8 cellular contexts compared by ENCODE assay signal in genomic region chr17:42288985-42289862, GRCh38. TPM values are rescaled to one million over a fixed set of nuclear protein-coding genes. Genes with fewer than 3 reads are reported as not detected.
DNase-seq lines count a peak whose midpoint lies in the region; ATAC-seq and TF ChIP-seq lines count a peak whose summit lies in the region.

No MANE protein-coding gene starts in this region.

- no peaks in the 10 kb centered on the region for H3K9me3 ChIP-seq in ascending aorta
- no peaks in the 10 kb centered on the region for H3K9me3 ChIP-seq in liver (ENCODE audit: control insufficient read depth in 4 of 4, low read length in 3 of 4)

- H3K4me3 ChIP-seq in ascending aorta, result peak overlapping the region; percentile 82 to 88
- peak overlapping the region; percentile 42 to 82 (median 65) for H3K4me3 ChIP-seq in liver (ENCODE audit: low read depth in 1 of 3, low read length in 3 of 3)

- peaks cover 16 to 21% of the 10 kb centered on the region in 2 donors for H3K4me1 ChIP-seq in ascending aorta
- peaks cover 0 to 22% (median 7%) of the 10 kb centered on the region in 4 donors for H3K4me1 ChIP-seq in liver (ENCODE audit: control insufficient read depth in 4 of 4, insufficient read depth in 4 of 4, low read length in 3 of 4)

- H3K27me3 ChIP-seq in ascending aorta (no peaks in the 10 kb centered on the region), liver (ENCODE audit: control insufficient read depth in 4 of 4, insufficient read depth in 4 of 4, low read length in 3 of 4) (no peaks in the 10 kb centered on the region)

- TF ChIP-seq CTCF in ascending aorta (IDR thresholded peaks at IDR 0.05) (no peak), liver (IDR thresholded peaks at IDR 0.05; ENCODE audit: low read depth, low read length, missing input control) (no peak)

- H3K27ac ChIP-seq in ascending aorta (peak overlapping the region; percentile 90 to 94), liver (ENCODE audit: low read depth in 1 of 2, low read length in 2 of 2) (peak overlapping the region; percentile 64 to 75)

- ATAC-seq in GM18867 (IDR thresholded peaks at IDR 0.05; ENCODE audit: unreplicated experiment), result peak; percentile 21

- H3K36me3 ChIP-seq in ascending aorta (peaks cover 8 to 10% of the 10 kb centered on the region in 2 donors), liver (ENCODE audit: control insufficient read depth in 4 of 4, insufficient read depth in 3 of 4, low read depth in 1 of 4, low read length in 3 of 4) (peaks cover 0 to 2% (median 1%) of the 10 kb centered on the region in 4 donors)

- no peak for TF ChIP-seq RAD21 in liver (IDR thresholded peaks at IDR 0.05)

- intact Hi-C loops in ascending aorta (cut with DNase I), result no loop called here

- WGBS in liver, result 62% methylated on average over 32 of the region's 32 CpGs

- peak; percentile 79 for DNase-seq in RPMI8226
- DNase-seq in ascending aorta (ENCODE audit: low spot score in 2 of 2), result peak in 1 of 2 donors; percentile 71
- peak; percentile 40 for DNase-seq in stimulated activated CD8-positive, alpha-beta memory T cell treated with anti-CD3 and anti-CD28 coated beads, Interleukin-4, amount 100 ng/mL, for 24 hours (ENCODE audit: low read depth)
- no peak for DNase-seq in SHP77 (lab: John Stamatoyannopoulos, UW)
- DNase-seq in Ammon's horn (ENCODE audit: low spot score), result no peak
- no peak for DNase-seq in DMS53 (lab: John Stamatoyannopoulos, UW)

- no peak overlapping the region for H3K9ac ChIP-seq in liver (ENCODE audit: low read depth in 1 of 2, low read length in 2 of 2)

TF ChIP-seq in liver, 16 proteins besides CTCF, POLR2A, EP300 and RAD21:
- TF ChIP-seq YY1 (IDR thresholded peaks at IDR 0.05) (no peak), ATF3 (IDR thresholded peaks at IDR 0.05) (no peak), GABPA (IDR thresholded peaks at IDR 0.05 in 1 of 2, conservative IDR thresholded peaks at IDR 0.05 in 1 of 2) (no peak), JUND (IDR thresholded peaks at IDR 0.05) (no peak), HNF4G (IDR thresholded peaks at IDR 0.05) (no peak), SP1 (IDR thresholded peaks at IDR 0.05) (no peak), TAF1 (conservative IDR thresholded peaks at IDR 0.05) (no peak), NR2F2 (IDR thresholded peaks at IDR 0.05) (no peak), FOXA1 (IDR thresholded peaks at IDR 0.05) (no peak), RXRA (IDR thresholded peaks at IDR 0.05) (no peak), REST (IDR thresholded peaks at IDR 0.05) (no peak), HNF4A (conservative IDR thresholded peaks at IDR 0.05) (no peak), FOXA2 (IDR thresholded peaks at IDR 0.05) (no peak), MAX (IDR thresholded peaks at IDR 0.05) (no peak), EGR1 (IDR thresholded peaks at IDR 0.05; ENCODE audit: low read depth in 2 of 2) (no peak), ZBTB33 (IDR thresholded peaks at IDR 0.05) (no peak)

RNA-seq across cellular contexts. Expression of gene STAT5A, which starts 0.9 kb away (rescaled TPM):
- total RNA-seq in ascending aorta, result 105 TPM
- total RNA-seq in liver, result 10 to 100 TPM; 13.7 to 37.7 TPM
- 1 to 10 TPM; 1.7 to 4.0 TPM for polyA plus RNA-seq in liver

RNA-seq across cellular contexts. Expression of gene STAT5B, which starts 13.0 kb away (rescaled TPM):
- total RNA-seq in ascending aorta, result 80.6 TPM
- total RNA-seq in liver, result 10 to 100 TPM; 31.0 to 33.9 TPM
- 10 to 100 TPM in 1 of 2 donors, 1 to 10 TPM in 1; 6.7 to 12.1 TPM for polyA plus RNA-seq in liver

Comparison
In these comparisons a context has a peak if more than half of its experiments do, and no peak if none do; other contexts are left out.
1. DNase-seq: peak in RPMI8226 (single experiment) and stimulated activated CD8-positive, alpha-beta memory T cell treated with anti-CD3 and anti-CD28 coated beads, Interleukin-4, amount 100 ng/mL, for 24 hours (single experiment); none in SHP77 (0 of 2), Ammon's horn (single experiment) and DMS53 (single experiment).